29 cellular contexts compared by ENCODE assay signal in genomic region chr10:6591668-6592067, GRCh38. TPM values are rescaled to one million over a fixed set of nuclear protein-coding genes. Genes with fewer than 3 reads are reported as not detected.
DNase-seq lines count a peak whose midpoint lies in the region; ATAC-seq and TF ChIP-seq lines count a peak whose summit lies in the region.
"Had no signal": no experiment of that assay in that cellular context is flagged by ENCODE, and none has a peak within 500 bp of the region (broad histone marks: within the 10 kb centered on the region; RNA-seq: fewer than 3 reads in every experiment).

No MANE protein-coding gene starts in this region.

- H3K27ac Mint-ChIP-seq in activated T-cell treated with anti-CD3 and anti-CD28 coated beads, Interleukin-2, amount 50 U/mL, for 24 hours, result peak overlapping the region; percentile 95
- peak overlapping the region; percentile 84 for H3K27ac Mint-ChIP-seq in activated T-helper 17 cell treated with anti-CD3 and anti-CD28 coated beads, Interleukin-2, amount 50 U/mL, for 72 hours
- H3K27ac Mint-ChIP-seq in naive thymus-derived CD8-positive, alpha-beta T cell, result peak overlapping the region; percentile 96 to 99 (median 98)
- H3K27ac Mint-ChIP-seq: nephron; stimulated activated memory B cell treated with anti-CD40 and anti-IgM and Interleukin-4, amounts not matched to agents 10 μg/mL and 1 μg/mL and 100 μg/mL, for 72 hours had no signal

- no peaks in the 10 kb centered on the region for H3K79me2 ChIP-seq in KMS-11 (ENCODE audit: insufficient read depth, low read depth)

- H3K27me3 ChIP-seq in KMS-11 (ENCODE audit: insufficient read depth, low read depth), result no peaks in the 10 kb centered on the region
- H3K27me3 ChIP-seq: BE2C, gastroesophageal sphincter, left lung, ovary, testis, vagina had no signal

- no peaks in the 10 kb centered on the region for H3K27me3 Mint-ChIP-seq in activated T-cell treated with anti-CD3 and anti-CD28 coated beads, Interleukin-2, amount 50 U/mL, for 24 hours
- no peaks in the 10 kb centered on the region for H3K27me3 Mint-ChIP-seq in activated T-helper 17 cell treated with anti-CD3 and anti-CD28 coated beads, Interleukin-2, amount 50 U/mL, for 72 hours
- H3K27me3 Mint-ChIP-seq in naive thymus-derived CD8-positive, alpha-beta T cell, result no peaks in the 10 kb centered on the region

- no peak overlapping the region for H2AFZ ChIP-seq in KMS-11 (ENCODE audit: low read depth)

- H3K27ac ChIP-seq in KMS-11, result peak overlapping the region; percentile 49; the same call in 1 of the 2 replicates
- H3K27ac ChIP-seq: gastroesophageal sphincter, left lung, ovary, testis, vagina had no signal

- no peak for DNase-seq in activated T-cell treated with anti-CD3 and anti-CD28 coated beads, Interleukin-2, amount 50 U/mL, for 24 hours
- DNase-seq in activated T-cell treated with anti-CD3 and anti-CD28 coated beads, Interleukin-2, amount 50 U/mL, for 48 hours, result no peak
- peak in 1 of 10 donors; percentile 28 for DNase-seq in naive thymus-derived CD8-positive, alpha-beta T cell
- DNase-seq in NCI-H1105 (lab: John Stamatoyannopoulos, UW), result no peak
- DNase-seq in GM13977 (ENCODE audit: low spot score), result no peak
- no peak for DNase-seq in middle frontal gyrus (ENCODE audit: extremely low spot score, low spot score)
- DNase-seq: activated CD4-positive, alpha-beta T cell treated with anti-CD3 and anti-CD28 coated beads, Interleukin-2, amount 50 U/mL, for 4 hours; amygdala; BE2C; cortex of kidney; DMS79 treated with DMSO at 0.1 percent for 48 hours; hippocampal formation; left lung; NCI-H1092 treated with DMSO at 0.1 percent for 48 hours; NCI-H2029; NCI-H2227 treated with DMSO at 0.1 percent for 48 hours; NCI-H69; ovary; RPMI8226; stimulated activated CD4-positive, alpha-beta T cell treated with anti-CD3 and anti-CD28 coated beads, Interleukin-2, amount 100 ng/mL, for 48 hours; testis had no signal

- H3K4me3 Mint-ChIP-seq in activated T-cell treated with anti-CD3 and anti-CD28 coated beads, Interleukin-2, amount 50 U/mL, for 24 hours, result peak overlapping the region; percentile 55
- H3K4me3 Mint-ChIP-seq in activated T-helper 17 cell treated with anti-CD3 and anti-CD28 coated beads, Interleukin-2, amount 50 U/mL, for 72 hours, result peak overlapping the region; percentile 60
- H3K4me3 Mint-ChIP-seq in naive thymus-derived CD8-positive, alpha-beta T cell, result peak overlapping the region; percentile 49 to 90 (median 79)
- H3K4me3 Mint-ChIP-seq: nephron; stimulated activated memory B cell treated with anti-CD40 and anti-IgM and Interleukin-4, amounts not matched to agents 10 μg/mL and 1 μg/mL and 100 μg/mL, for 72 hours had no signal

- peak overlapping the region; percentile 33; the same call in 1 of the 2 replicates for H3K4me2 ChIP-seq in KMS-11

- no peaks in the 10 kb centered on the region for H3K9me3 Mint-ChIP-seq in activated T-cell treated with anti-CD3 and anti-CD28 coated beads, Interleukin-2, amount 50 U/mL, for 24 hours
- H3K9me3 Mint-ChIP-seq in activated T-helper 17 cell treated with anti-CD3 and anti-CD28 coated beads, Interleukin-2, amount 50 U/mL, for 72 hours, result no peaks in the 10 kb centered on the region
- no peaks in the 10 kb centered on the region for H3K9me3 Mint-ChIP-seq in naive thymus-derived CD8-positive, alpha-beta T cell
- H3K9me3 Mint-ChIP-seq: stimulated activated memory B cell treated with anti-CD40 and anti-IgM and Interleukin-4, amounts not matched to agents 10 μg/mL and 1 μg/mL and 100 μg/mL, for 72 hours had no signal

- in situ Hi-C loops in GM13977 (cut with MboI; ENCODE audit: low pct_unique_long_range_greater_than_20kb, low sequenced_read_pairs, unreplicated experiment), result no loop called here

- peaks cover 93% of the 10 kb centered on the region for H3K4me1 Mint-ChIP-seq in activated T-cell treated with anti-CD3 and anti-CD28 coated beads, Interleukin-2, amount 50 U/mL, for 24 hours (ENCODE audit: low read depth)
- peaks cover 48% of the 10 kb centered on the region for H3K4me1 Mint-ChIP-seq in activated T-helper 17 cell treated with anti-CD3 and anti-CD28 coated beads, Interleukin-2, amount 50 U/mL, for 72 hours
- H3K4me1 Mint-ChIP-seq in naive thymus-derived CD8-positive, alpha-beta T cell, result peaks cover 32 to 91% (median 89%) of the 10 kb centered on the region in 4 donors
- H3K4me1 Mint-ChIP-seq: nephron; stimulated activated memory B cell treated with anti-CD40 and anti-IgM and Interleukin-4, amounts not matched to agents 10 μg/mL and 1 μg/mL and 100 μg/mL, for 72 hours had no signal

- H4K20me1 ChIP-seq in KMS-11 (ENCODE audit: insufficient read depth), result no peaks in the 10 kb centered on the region

- H3K36me3 Mint-ChIP-seq in activated T-cell treated with anti-CD3 and anti-CD28 coated beads, Interleukin-2, amount 50 U/mL, for 24 hours (ENCODE audit: low read depth), result peaks cover 77% of the 10 kb centered on the region
- peaks cover 49% of the 10 kb centered on the region for H3K36me3 Mint-ChIP-seq in activated T-helper 17 cell treated with anti-CD3 and anti-CD28 coated beads, Interleukin-2, amount 50 U/mL, for 72 hours (ENCODE audit: low read depth)
- H3K36me3 Mint-ChIP-seq in naive thymus-derived CD8-positive, alpha-beta T cell, result peaks cover under 1 to 36% (median 31%) of the 10 kb centered on the region in 3 donors
- H3K36me3 Mint-ChIP-seq: stimulated activated memory B cell treated with anti-CD40 and anti-IgM and Interleukin-4, amounts not matched to agents 10 μg/mL and 1 μg/mL and 100 μg/mL, for 72 hours had no signal

- H3K36me3 ChIP-seq in KMS-11 (ENCODE audit: insufficient read depth), result no peaks in the 10 kb centered on the region
- H3K36me3 ChIP-seq: BE2C, gastroesophageal sphincter, left lung, ovary, vagina had no signal

- TF ChIP-seq CTCF in KMS-11 (conservative IDR thresholded peaks at IDR 0.05; ENCODE audit: low read depth, low read length) (no peak), GM13977 (IDR thresholded peaks at IDR 0.05; ENCODE audit: extremely low read depth, insufficient read depth, missing control alignments) (no peak)

- no peak overlapping the region for H3K4me3 ChIP-seq in KMS-11 (IDR thresholded peaks at IDR 0.05; ENCODE audit: insufficient read depth, low read depth, low read length)
- H3K4me3 ChIP-seq: gastroesophageal sphincter, left lung, ovary, testis, vagina had no signal

- ATAC-seq in activated T-helper 17 cell treated with anti-CD3 and anti-CD28 coated beads, Interleukin-2, amount 50 U/mL, for 72 hours (replicated peaks), result peak; percentile 30
- peak; percentile 22 for ATAC-seq in naive thymus-derived CD8-positive, alpha-beta T cell
- ATAC-seq: gastroesophageal sphincter, left lung had no signal

- H3K4me1 ChIP-seq in KMS-11 (ENCODE audit: low read depth, poor library complexity, severe bottlenecking), result peaks cover 20% of the 10 kb centered on the region
- H3K4me1 ChIP-seq: BE2C, gastroesophageal sphincter, left lung, testis, vagina had no signal

- no peak overlapping the region for H3K9ac ChIP-seq in KMS-11

- POLR2A ChIA-PET in naive thymus-derived CD8-positive, alpha-beta T cell (lab: Charles Lee), result interaction anchor here (0.9 to 15.7 kb wide), 6 partner anchors 9 to 61 kb away, joined by 3 to 350 read pairs (median 5); partner anchors contain the start of gene PRKCQ

RNA-seq across cellular contexts. Expression of gene PRKCQ, which starts 11.6 kb away (rescaled TPM):
- 10 to 100 TPM; 35.3 to 37.8 TPM for total RNA-seq in activated T-helper 17 cell treated with anti-CD3 and anti-CD28 coated beads, Interleukin-2, amount 50 U/mL, for 72 hours
- total RNA-seq in naive thymus-derived CD8-positive, alpha-beta T cell, result 10 to 100 TPM; 59.3 to 60.0 TPM
- 10 to 100 TPM; 30.9 to 51.6 (median 37.6) TPM for polyA plus RNA-seq in naive thymus-derived CD8-positive, alpha-beta T cell
- total RNA-seq: LHCN-M2, SK-MEL-5 had no signal
